In the genomic region with DNA sequence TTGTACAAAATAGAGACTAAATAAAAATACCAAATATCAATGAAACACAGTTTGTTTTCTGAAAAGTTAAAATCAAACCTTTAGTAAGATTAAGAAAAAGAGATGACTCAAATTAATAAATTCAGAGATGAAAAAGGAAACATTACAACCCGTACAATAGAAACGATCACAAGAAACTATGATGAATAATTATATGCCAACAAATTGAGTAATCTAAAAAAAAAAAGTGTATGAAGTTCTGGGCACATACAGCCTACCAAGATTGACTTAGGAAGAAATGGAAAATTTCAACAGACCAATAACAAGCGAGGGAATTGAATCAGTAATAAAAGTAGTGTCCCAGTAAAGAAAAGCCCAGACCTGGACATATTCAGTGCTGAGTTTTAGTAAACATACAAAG, we compare ENCODE assay signal across 24 cellular contexts.
DNase-seq lines count a peak whose midpoint lies in the region; ATAC-seq, FAIRE-seq and TF ChIP-seq lines count a peak whose summit lies in the region.
"Had no signal": no experiment of that assay in that cellular context is flagged by ENCODE, and none has a peak within 500 bp of the region (broad histone marks: within the 10 kb centered on the region; RNA-seq: fewer than 3 reads in every experiment).

No MANE protein-coding gene starts in this region.

- H3K4me1 Mint-ChIP-seq in activated T-cell treated with anti-CD3 and anti-CD28 coated beads, Interleukin-2, amount 50 U/mL, for 24 hours (ENCODE audit: low read depth): peaks cover 28% of the 10 kb centered on the region
- peaks cover 25% of the 10 kb centered on the region for H3K4me1 Mint-ChIP-seq in stimulated activated naive CD8-positive, alpha-beta T cell treated with anti-CD3 and anti-CD28 coated beads, Interleukin-15, Interleukin-2, amounts not matched to agents 100 ng/mL and 50 ng/mL, for 24 hours (ENCODE audit: low read depth)
- H3K4me1 Mint-ChIP-seq in stimulated activated effector memory CD8-positive, alpha-beta T cell treated with anti-CD3 and anti-CD28 coated beads, Interleukin-12 subunit alpha, Interleukin-12 subunit beta, amount 100 ng/mL, for 72 hours: peaks cover 28% of the 10 kb centered on the region
- H3K4me1 Mint-ChIP-seq: B cell, GM23338, H9 had no signal

- DNase-seq in activated T-cell treated with anti-CD3 and anti-CD28 coated beads, Interleukin-2, amount 50 U/mL, for 24 hours: no peak
- DNase-seq in activated T-cell treated with anti-CD3 and anti-CD28 coated beads, Interleukin-2, amount 50 U/mL, for 1 hour: no peak
- no peak for DNase-seq in stimulated activated naive CD8-positive, alpha-beta T cell treated with anti-CD3 and anti-CD28 coated beads, Interleukin-15, Interleukin-2, amounts not matched to agents 100 U/mL and 50 U/mL, for 24 hours
- DNase-seq in K562 (ENCODE audit: extremely low read depth in 1 of 4, low spot score in 3 of 4): no peak
- DNase-seq in stimulated activated effector memory CD8-positive, alpha-beta T cell treated with anti-CD3 and anti-CD28 coated beads, Interleukin-12 subunit alpha, Interleukin-12 subunit beta, amount 100 ng/mL, for 72 hours (ENCODE audit: low spot score in 2 of 2): no peak
- no peak for DNase-seq in NCI-H2107 treated with DMSO at 0.1 percent for 48 hours (lab: John Stamatoyannopoulos, UW; ENCODE audit: unreplicated experiment)
- no peak for DNase-seq in posterior cingulate gyrus
- DNase-seq: Caco-2; CD4-positive, CD25-positive, alpha-beta regulatory T cell; CD8-positive, alpha-beta T cell; DMS153; DND-41; GDM1; H9 had no signal

- peaks cover 33% of the 10 kb centered on the region for H3K9me3 Mint-ChIP-seq in activated T-cell treated with anti-CD3 and anti-CD28 coated beads, Interleukin-2, amount 50 U/mL, for 24 hours
- H3K9me3 Mint-ChIP-seq in stimulated activated naive CD8-positive, alpha-beta T cell treated with anti-CD3 and anti-CD28 coated beads, Interleukin-15, Interleukin-2, amounts not matched to agents 100 ng/mL and 50 ng/mL, for 24 hours: peaks cover 46% of the 10 kb centered on the region
- peaks cover 32% of the 10 kb centered on the region for H3K9me3 Mint-ChIP-seq in stimulated activated effector memory CD8-positive, alpha-beta T cell treated with anti-CD3 and anti-CD28 coated beads, Interleukin-12 subunit alpha, Interleukin-12 subunit beta, amount 100 ng/mL, for 72 hours

- no peak overlapping the region for H3K9ac ChIP-seq in K562 (ENCODE audit: insufficient read depth in 1 of 2, low read depth in 2 of 2, low read length in 2 of 2)
- H3K9ac ChIP-seq: BLaER1 had no signal

- H3K4me3 ChIP-seq in K562: no peak overlapping the region
- H3K4me3 ChIP-seq: BLaER1, GM12878, GM23338 had no signal

- no peak for FAIRE-seq in K562 (lab: Jason Lieb, UNC)
- FAIRE-seq: A204.1, GM12878, GM18507 had no signal

- TF ChIP-seq RAD21 in K562 (CRISPR knock-in tag; conservative IDR thresholded peaks at IDR 0.05 in 1 of 2, IDR thresholded peaks at IDR 0.05 in 1 of 2): no peak

- H3K79me2 ChIP-seq in K562 (ENCODE audit: control insufficient read depth, insufficient read depth, low read length): no peaks in the 10 kb centered on the region

- no peak overlapping the region for H3K27ac ChIP-seq in K562 (ENCODE audit: extremely low read depth, low read depth, low read length)
- H3K27ac ChIP-seq: 22Rv1, BLaER1, C4-2B had no signal

- H3K36me3 ChIP-seq in K562 (ENCODE audit: control insufficient read depth, insufficient read depth, low read length): peaks cover 96% of the 10 kb centered on the region

- CTCF ChIA-PET in K562 (lab: Yijun Ruan, JAX; ENCODE audit: low intra/inter-chr PET ratio): no interaction called here

- no TSS peak for BruUV-seq in K562 (replicated peaks; lab: Mats Ljungman, UMichigan)

- no peak overlapping the region for H3K4me3 Mint-ChIP-seq in activated T-cell treated with anti-CD3 and anti-CD28 coated beads, Interleukin-2, amount 50 U/mL, for 24 hours
- H3K4me3 Mint-ChIP-seq in stimulated activated naive CD8-positive, alpha-beta T cell treated with anti-CD3 and anti-CD28 coated beads, Interleukin-15, Interleukin-2, amounts not matched to agents 100 ng/mL and 50 ng/mL, for 24 hours: no peak overlapping the region
- H3K4me3 Mint-ChIP-seq in stimulated activated effector memory CD8-positive, alpha-beta T cell treated with anti-CD3 and anti-CD28 coated beads, Interleukin-12 subunit alpha, Interleukin-12 subunit beta, amount 100 ng/mL, for 72 hours: no peak overlapping the region
- H3K4me3 Mint-ChIP-seq: B cell, GM23338, H9 had no signal

- no peak for ATAC-seq in stimulated activated naive CD8-positive, alpha-beta T cell treated with anti-CD3 and anti-CD28 coated beads, Interleukin-15, Interleukin-2, amounts not matched to agents 100 U/mL and 50 U/mL, for 24 hours
- no peak for ATAC-seq in K562
- peak; percentile 67 for ATAC-seq in stimulated activated effector memory CD8-positive, alpha-beta T cell treated with anti-CD3 and anti-CD28 coated beads, Interleukin-12 subunit alpha, Interleukin-12 subunit beta, amount 100 ng/mL, for 72 hours
- ATAC-seq: CD8-positive, alpha-beta T cell; GM12878; GM23338; HCT116 had no signal

- intact Hi-C loops in K562 (cut with micrococcal nuclease) (no loop called here), posterior cingulate gyrus (cut with DNase I) (no loop called here)

- H3K4me1 ChIP-seq in K562 (replicated peaks in 1 of 2; ENCODE audit: control insufficient read depth in 2 of 2, insufficient read depth in 2 of 2, low read length in 2 of 2): no peaks in the 10 kb centered on the region
- H3K4me1 ChIP-seq: BLaER1, Caco-2 had no signal

- H3K4me2 ChIP-seq in K562 (ENCODE audit: insufficient read depth, low read length): no peak overlapping the region
- H3K4me2 ChIP-seq: BLaER1, GM23338 had no signal

- POLR2A ChIA-PET in K562 (lab: Yijun Ruan, JAX): interaction anchor here (1.6 kb wide), 1 partner anchor 11 kb away, joined by 3 read pairs; no protein-coding TSS in a partner anchor

- TF ChIP-seq EP300 in K562 (IDR thresholded peaks at IDR 0.05; ENCODE audit: low read length): no peak

- H3K27me3 ChIP-seq in K562 (ENCODE audit: control insufficient read depth in 2 of 2, insufficient read depth in 2 of 2, low read length in 2 of 2): no peaks in the 10 kb centered on the region
- H3K27me3 ChIP-seq: BLaER1 had no signal

- WGBS in K562 (ENCODE audit: insufficient coverage, low coverage, missing lambda C conversion rate): 99% methylated on average over 3 of the region's 3 CpGs

- peak overlapping the region; percentile 91 for H3K27ac Mint-ChIP-seq in activated T-cell treated with anti-CD3 and anti-CD28 coated beads, Interleukin-2, amount 50 U/mL, for 24 hours
- peak overlapping the region; percentile 37 for H3K27ac Mint-ChIP-seq in stimulated activated naive CD8-positive, alpha-beta T cell treated with anti-CD3 and anti-CD28 coated beads, Interleukin-15, Interleukin-2, amounts not matched to agents 100 ng/mL and 50 ng/mL, for 24 hours
- H3K27ac Mint-ChIP-seq in stimulated activated effector memory CD8-positive, alpha-beta T cell treated with anti-CD3 and anti-CD28 coated beads, Interleukin-12 subunit alpha, Interleukin-12 subunit beta, amount 100 ng/mL, for 72 hours: peak overlapping the region; percentile 24
- H3K27ac Mint-ChIP-seq: B cell; CD4-positive, CD25-positive, alpha-beta regulatory T cell; CD8-positive, alpha-beta T cell; GM23338; H9 had no signal

- H4K20me1 ChIP-seq in K562 (replicated peaks; ENCODE audit: control insufficient read depth, insufficient read depth, low read length): no peaks in the 10 kb centered on the region
- H4K20me1 ChIP-seq: BLaER1 had no signal

- peaks cover 94% of the 10 kb centered on the region for H3K36me3 Mint-ChIP-seq in activated T-cell treated with anti-CD3 and anti-CD28 coated beads, Interleukin-2, amount 50 U/mL, for 24 hours (ENCODE audit: low read depth)
- peaks cover 91% of the 10 kb centered on the region for H3K36me3 Mint-ChIP-seq in stimulated activated naive CD8-positive, alpha-beta T cell treated with anti-CD3 and anti-CD28 coated beads, Interleukin-15, Interleukin-2, amounts not matched to agents 100 ng/mL and 50 ng/mL, for 24 hours (ENCODE audit: low read depth)
- peaks cover 31% of the 10 kb centered on the region for H3K36me3 Mint-ChIP-seq in stimulated activated effector memory CD8-positive, alpha-beta T cell treated with anti-CD3 and anti-CD28 coated beads, Interleukin-12 subunit alpha, Interleukin-12 subunit beta, amount 100 ng/mL, for 72 hours

- peaks cover 7% of the 10 kb centered on the region for H3K9me3 ChIP-seq in K562 (replicated peaks; ENCODE audit: control insufficient read depth, insufficient read depth, low read depth, low read length)

- no peaks in the 10 kb centered on the region for H3K27me3 Mint-ChIP-seq in activated T-cell treated with anti-CD3 and anti-CD28 coated beads, Interleukin-2, amount 50 U/mL, for 24 hours
- H3K27me3 Mint-ChIP-seq in stimulated activated naive CD8-positive, alpha-beta T cell treated with anti-CD3 and anti-CD28 coated beads, Interleukin-15, Interleukin-2, amounts not matched to agents 100 ng/mL and 50 ng/mL, for 24 hours: no peaks in the 10 kb centered on the region
- H3K27me3 Mint-ChIP-seq: B cell; CD4-positive, CD25-positive, alpha-beta regulatory T cell had no signal

- H2AFZ ChIP-seq in K562 (ENCODE audit: low read depth, low read length): no peak overlapping the region
- H2AFZ ChIP-seq: GM23338 had no signal

- in situ Hi-C loops in K562 (cut with MboI): no loop called here

- H3K9me1 ChIP-seq in K562 (ENCODE audit: control insufficient read depth, insufficient read depth, low read length): no peaks in the 10 kb centered on the region

- no peak for TF ChIP-seq POLR2A in K562 (conservative IDR thresholded peaks at IDR 0.05)

- no peak for TF ChIP-seq CTCF in K562 (IDR thresholded peaks at IDR 0.05 in 2 of 3, conservative IDR thresholded peaks at IDR 0.05 in 1 of 3; ENCODE audit: insufficient read depth in 2 of 3, low read depth in 1 of 3, low read length in 3 of 3)

TF ChIP-seq in K562, 482 proteins besides CTCF, POLR2A, EP300 and RAD21:
- TF ChIP-seq POLR2H (tag; IDR thresholded peaks at IDR 0.05; ENCODE audit: low read depth) (peak; percentile 20; the same call in 1 of the 2 replicates), POLR2B (IDR thresholded peaks at IDR 0.05; ENCODE audit: low read depth, partially characterized antibody) (peak; percentile 3), SMC3 (conservative IDR thresholded peaks at IDR 0.05; ENCODE audit: insufficient read depth, low read depth, low read length) (no peak), MEF2D (tag; conservative IDR thresholded peaks at IDR 0.05; ENCODE audit: low read depth) (no peak), ETS1 (conservative IDR thresholded peaks at IDR 0.05; ENCODE audit: control insufficient read depth, low read depth, low read length) (no peak)

Comparison
In these comparisons a context has a peak if more than half of its experiments do, and no peak if none do; other contexts are left out.
1. H3K27ac Mint-ChIP-seq: peak in every context shown above with its lines; median percentile 91 in activated T-cell treated with anti-CD3 and anti-CD28 coated beads, Interleukin-2, amount 50 U/mL, for 24 hours; 37 in stimulated activated naive CD8-positive, alpha-beta T cell treated with anti-CD3 and anti-CD28 coated beads, Interleukin-15, Interleukin-2, amounts not matched to agents 100 ng/mL and 50 ng/mL, for 24 hours; 24 in stimulated activated effector memory CD8-positive, alpha-beta T cell treated with anti-CD3 and anti-CD28 coated beads, Interleukin-12 subunit alpha, Interleukin-12 subunit beta, amount 100 ng/mL, for 72 hours.